Comparison of ENCODE assay signal across 12 cellular contexts in genomic region chr3:14118400-14119165, GRCh38. TPM values are rescaled to one million over a fixed set of nuclear protein-coding genes. Genes with fewer than 3 reads are reported as not detected.
DNase-seq lines count a peak whose midpoint lies in the region; ATAC-seq and TF ChIP-seq lines count a peak whose summit lies in the region.
"Had no signal": no experiment of that assay in that cellular context is flagged by ENCODE, and none has a peak within 500 bp of the region (broad histone marks: within the 10 kb centered on the region; RNA-seq: fewer than 3 reads in every experiment).

No MANE protein-coding gene starts in this region.

- no peak overlapping the region for H3K4me3 ChIP-seq in fibroblast of the aortic adventitia (ENCODE audit: low read depth, low read length)
- no peak overlapping the region for H3K4me3 ChIP-seq in skeletal muscle cell (ENCODE audit: low read depth, low read length)
- H3K4me3 ChIP-seq: upper lobe of left lung had no signal

- peaks cover 0 to 3% (median 0%) of the 10 kb centered on the region in 3 donors for H3K27me3 Mint-ChIP-seq in CD14-positive monocyte (ENCODE audit: low read depth in 3 of 3)
- H3K27me3 Mint-ChIP-seq: natural killer cell treated with Interleukin-12 subunit alpha and Interleukin-12 subunit beta and Interleukin-15 and Interleukin-18, amount 100 ng/mL, for 72 hours had no signal

- peaks cover 20% of the 10 kb centered on the region for H3K4me1 Mint-ChIP-seq in CD14-positive monocyte

- intact Hi-C loops in CD14-positive monocyte (cut with micrococcal nuclease): no loop called here

- TF ChIP-seq CTCF in VCaP (conservative IDR thresholded peaks at IDR 0.05) (no peak), fibroblast of the aortic adventitia (IDR thresholded peaks at IDR 0.05; ENCODE audit: insufficient read depth, low read length) (no peak), CD14-positive monocyte (IDR thresholded peaks at IDR 0.05) (no peak)

- H3K27ac Mint-ChIP-seq in CD14-positive monocyte: peak overlapping the region in 3 of 7 donors; percentile 28 to 69 (median 37)
- H3K27ac Mint-ChIP-seq: natural killer cell treated with Interleukin-12 subunit alpha and Interleukin-12 subunit beta and Interleukin-15 and Interleukin-18, amount 100 ng/mL, for 72 hours had no signal

- ATAC-seq in GM21786 (IDR thresholded peaks at IDR 0.05; ENCODE audit: unreplicated experiment): no peak
- ATAC-seq: HCT116; natural killer cell treated with Interleukin-12 subunit alpha and Interleukin-12 subunit beta and Interleukin-15 and Interleukin-18, amount 100 ng/mL, for 72 hours had no signal

- peaks cover 62 to 66% of the 10 kb centered on the region in 2 donors for H3K36me3 Mint-ChIP-seq in CD14-positive monocyte

- DNase-seq in NCI-H510A treated with DMSO at 0.1 percent for 48 hours (lab: John Stamatoyannopoulos, UW): peak; percentile 6
- no peak for DNase-seq in NCI-H510A (lab: John Stamatoyannopoulos, UW)
- peak; percentile 52 for DNase-seq in fibroblast of the aortic adventitia (ENCODE audit: low read depth)
- DNase-seq in skeletal muscle cell (ENCODE audit: low read depth): peak; percentile 56
- DNase-seq in central memory CD4-positive, alpha-beta T cell: no peak
- DNase-seq in CD14-positive monocyte (ENCODE audit: low spot score): no peak
- DNase-seq: NCI-H446 treated with DMSO at 0.1 percent for 48 hours had no signal

- H3K27ac ChIP-seq in VCaP: peak overlapping the region; percentile 97

- no peak overlapping the region for H3K4me3 Mint-ChIP-seq in CD14-positive monocyte
- H3K4me3 Mint-ChIP-seq: natural killer cell treated with Interleukin-12 subunit alpha and Interleukin-12 subunit beta and Interleukin-15 and Interleukin-18, amount 100 ng/mL, for 72 hours had no signal

- peaks cover 0 to 2% (median 0%) of the 10 kb centered on the region in 7 donors for H3K9me3 Mint-ChIP-seq in CD14-positive monocyte
- H3K9me3 Mint-ChIP-seq: natural killer cell treated with Interleukin-12 subunit alpha and Interleukin-12 subunit beta and Interleukin-15 and Interleukin-18, amount 100 ng/mL, for 72 hours had no signal

RNA-seq across cellular contexts. Expression of gene CHCHD4, which starts 6.1 kb away (rescaled TPM):
- 3.8 and 12.7 TPM in 2 replicates for total RNA-seq in fibroblast of the aortic adventitia (ENCODE audit: low replicate concordance)
- 10 to 100 TPM; 13.6 to 13.8 TPM for polyA plus RNA-seq in CD14-positive monocyte

RNA-seq across cellular contexts. Expression of gene TMEM43, which starts 6.3 kb away (rescaled TPM):
- 109 and 134 TPM in 2 replicates for total RNA-seq in fibroblast of the aortic adventitia (ENCODE audit: low replicate concordance)
- polyA plus RNA-seq in CD14-positive monocyte: 10 to 100 TPM; 66.7 to 69.7 TPM

RNA-seq across cellular contexts. Expression of gene XPC, which starts 59.8 kb away (rescaled TPM):
- total RNA-seq in fibroblast of the aortic adventitia (ENCODE audit: low replicate concordance): 61.6 and 186 TPM in 2 replicates
- 10 to 100 TPM; 13.4 to 22.0 TPM for polyA plus RNA-seq in CD14-positive monocyte

Comparison
In these comparisons a context has a peak if more than half of its experiments do, and no peak if none do; other contexts are left out.
1. DNase-seq: peak in NCI-H510A treated with DMSO at 0.1 percent for 48 hours (single experiment), fibroblast of the aortic adventitia (single experiment) and skeletal muscle cell (single experiment); none in NCI-H510A (single experiment), central memory CD4-positive, alpha-beta T cell (single experiment) and CD14-positive monocyte (single experiment).